Comparison of ENCODE assay signal across 8 cellular contexts in the genomic region with DNA sequence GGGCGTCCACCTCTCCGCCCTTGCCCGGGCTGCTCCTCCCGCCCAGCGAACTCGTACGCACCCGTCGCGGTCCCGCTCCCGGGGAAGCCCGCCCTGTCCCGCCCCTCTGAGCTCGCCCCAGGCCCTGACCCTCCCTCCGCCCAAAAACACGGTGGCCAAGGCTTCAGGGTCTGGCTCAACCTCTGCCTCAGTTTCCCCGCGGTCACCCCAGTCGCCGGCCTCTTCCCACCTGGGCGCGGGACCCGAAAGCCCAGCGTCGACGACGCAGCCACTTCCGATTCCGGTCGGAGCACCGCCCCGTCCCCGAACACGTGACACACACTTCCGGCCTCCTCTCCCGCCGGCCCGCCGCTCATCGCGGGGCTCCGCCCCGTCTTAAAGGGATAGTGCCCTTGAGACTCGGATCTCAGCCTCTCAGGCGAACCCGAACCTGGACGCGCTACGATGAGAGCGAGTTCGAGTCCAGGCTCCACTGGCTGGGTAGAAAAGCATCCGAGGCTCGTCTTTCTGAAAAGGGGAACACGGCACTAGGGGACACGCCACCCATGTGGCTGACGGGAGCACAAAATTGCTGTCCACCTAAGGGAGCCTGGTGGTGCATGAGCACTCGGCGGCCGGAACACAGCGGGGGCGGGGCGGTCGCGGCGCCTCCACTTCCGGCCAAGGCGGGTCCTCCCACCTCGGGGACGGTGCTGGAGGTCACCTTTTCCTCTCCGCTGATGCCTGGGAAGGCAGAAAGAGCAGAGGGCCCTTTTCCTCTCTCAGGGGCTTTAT. TPM values are rescaled to one million over a fixed set of nuclear protein-coding genes. Genes with fewer than 3 reads are reported as not detected.
DNase-seq lines count a peak whose midpoint lies in the region; ATAC-seq and TF ChIP-seq lines count a peak whose summit lies in the region.

A gene (minus strand): TSS at position 282 of the 774 bp plus-strand sequence. CDS start 312 bp downstream, outside the sequence.

- H3K27ac ChIP-seq in osteoblast (ENCODE audit: low read depth, low read length) (peak within 1 kb of the TSS; percentile 36), testis (peak within 1 kb of the TSS; percentile 61 to 62)

- DNase-seq in GM04504 (ENCODE audit: low read depth), result peak; percentile 80
- peak; percentile 92 for DNase-seq in NCI-H1105 treated with DMSO at 0.1 percent for 48 hours (lab: John Stamatoyannopoulos, UW)
- peak; percentile 92 for DNase-seq in SKM-1 treated with dmso at 0.1 percent for 144 hours (lab: John Stamatoyannopoulos, UW; ENCODE audit: unreplicated experiment)
- peak; percentile 92 to 94 for DNase-seq in activated naive CD4-positive, alpha-beta T cell treated with anti-CD3 and anti-CD28 coated beads, Interleukin-2, amount 50 U/mL, for 72 hours (ENCODE audit: low spot score in 2 of 2)
- peak; percentile 93 for DNase-seq in glomerular visceral epithelial cell (ENCODE audit: extremely low spot score)
- peak; percentile 100 for DNase-seq in osteoblast (ENCODE audit: insufficient read length, low spot score, missing footprints)
- peak; percentile 97 for DNase-seq in testis

- H3K9me3 ChIP-seq in osteoblast (ENCODE audit: low read depth, low read length) (no peaks in the 10 kb centered on the region), testis (no peaks in the 10 kb centered on the region)

- H3K27ac Mint-ChIP-seq in activated naive CD4-positive, alpha-beta T cell treated with anti-CD3 and anti-CD28 coated beads, Interleukin-2, amount 50 U/mL, for 72 hours, result peak within 1 kb of the TSS; percentile 86 to 96

- H3K27me3 ChIP-seq in osteoblast (ENCODE audit: insufficient read depth, low read length) (no peaks in the 10 kb centered on the region), testis (no peaks in the 10 kb centered on the region)

- TF ChIP-seq POLR2A in testis (IDR thresholded peaks at IDR 0.05), result no peak

- peak within 1 kb of the TSS; percentile 86 for H3K4me3 ChIP-seq in osteoblast (ENCODE audit: insufficient read depth, low read length)
- peak within 1 kb of the TSS; percentile 89 to 98 for H3K4me3 ChIP-seq in testis

- TF ChIP-seq CTCF in osteoblast (IDR thresholded peaks at IDR 0.05; ENCODE audit: extremely low read depth, low read depth, low read length) (no peak), testis (IDR thresholded peaks at IDR 0.05) (no peak)

- H3K79me2 ChIP-seq in osteoblast (ENCODE audit: insufficient read depth, low read length), result peaks cover 21% of the 10 kb centered on the region

- H4K20me1 ChIP-seq in osteoblast (ENCODE audit: insufficient read depth, low read length), result peaks cover 27% of the 10 kb centered on the region

- peaks cover 8% of the 10 kb centered on the region for H3K4me1 ChIP-seq in osteoblast (ENCODE audit: insufficient read depth, low read length)
- H3K4me1 ChIP-seq in testis, result peaks cover 14% of the 10 kb centered on the region

- H3K36me3 Mint-ChIP-seq in activated naive CD4-positive, alpha-beta T cell treated with anti-CD3 and anti-CD28 coated beads, Interleukin-2, amount 50 U/mL, for 72 hours, result peaks cover 6% of the 10 kb centered on the region in 2 donors

- H3K9me3 Mint-ChIP-seq in activated naive CD4-positive, alpha-beta T cell treated with anti-CD3 and anti-CD28 coated beads, Interleukin-2, amount 50 U/mL, for 72 hours, result no peaks in the 10 kb centered on the region

- 1 to 2% methylated on average over 4 to 71 of the region's 71 CpGs for WGBS in testis, 2 donors

- peak; percentile 81 for ATAC-seq in HG02588 (IDR thresholded peaks at IDR 0.05; ENCODE audit: unreplicated experiment)
- peak; percentile 98 to 99 for ATAC-seq in activated naive CD4-positive, alpha-beta T cell treated with anti-CD3 and anti-CD28 coated beads, Interleukin-2, amount 50 U/mL, for 72 hours

- H2AFZ ChIP-seq in osteoblast (ENCODE audit: low read length), result peak within 1 kb of the TSS; percentile 98

- H3K4me2 ChIP-seq in osteoblast (ENCODE audit: insufficient read depth, low read length), result peak within 1 kb of the TSS; percentile 93

- intact Hi-C loops in testis (cut with DNase I; ENCODE audit: low total_unique reads), result no loop called here

- H3K36me3 ChIP-seq in osteoblast (ENCODE audit: insufficient read depth, low read length), result peaks cover 4% of the 10 kb centered on the region
- no peaks in the 10 kb centered on the region for H3K36me3 ChIP-seq in testis (ENCODE audit: low read depth, missing control alignments)

RNA-seq across cellular contexts. Expression of the gene that starts here (rescaled TPM):
- 10 to 100 TPM; 24.5 to 29.3 TPM for total RNA-seq in activated naive CD4-positive, alpha-beta T cell treated with anti-CD3 and anti-CD28 coated beads, Interleukin-2, amount 50 U/mL, for 72 hours
- total RNA-seq in osteoblast (28.9 and 30.0 TPM in 2 replicates), testis (10 to 100 TPM; 55.4 to 72.5 TPM)
- polyA plus RNA-seq in testis (ENCODE audit: insufficient read depth, low read depth, low replicate concordance), result 39.3 TPM

Comparison
In these comparisons a context has a peak if more than half of its experiments do, and no peak if none do; other contexts are left out.
1. Peak in every context shown above with its lines: DNase-seq, ATAC-seq, H3K4me3 ChIP-seq and H3K27ac ChIP-seq.